9 cellular contexts compared by ENCODE assay signal in the genomic region with DNA sequence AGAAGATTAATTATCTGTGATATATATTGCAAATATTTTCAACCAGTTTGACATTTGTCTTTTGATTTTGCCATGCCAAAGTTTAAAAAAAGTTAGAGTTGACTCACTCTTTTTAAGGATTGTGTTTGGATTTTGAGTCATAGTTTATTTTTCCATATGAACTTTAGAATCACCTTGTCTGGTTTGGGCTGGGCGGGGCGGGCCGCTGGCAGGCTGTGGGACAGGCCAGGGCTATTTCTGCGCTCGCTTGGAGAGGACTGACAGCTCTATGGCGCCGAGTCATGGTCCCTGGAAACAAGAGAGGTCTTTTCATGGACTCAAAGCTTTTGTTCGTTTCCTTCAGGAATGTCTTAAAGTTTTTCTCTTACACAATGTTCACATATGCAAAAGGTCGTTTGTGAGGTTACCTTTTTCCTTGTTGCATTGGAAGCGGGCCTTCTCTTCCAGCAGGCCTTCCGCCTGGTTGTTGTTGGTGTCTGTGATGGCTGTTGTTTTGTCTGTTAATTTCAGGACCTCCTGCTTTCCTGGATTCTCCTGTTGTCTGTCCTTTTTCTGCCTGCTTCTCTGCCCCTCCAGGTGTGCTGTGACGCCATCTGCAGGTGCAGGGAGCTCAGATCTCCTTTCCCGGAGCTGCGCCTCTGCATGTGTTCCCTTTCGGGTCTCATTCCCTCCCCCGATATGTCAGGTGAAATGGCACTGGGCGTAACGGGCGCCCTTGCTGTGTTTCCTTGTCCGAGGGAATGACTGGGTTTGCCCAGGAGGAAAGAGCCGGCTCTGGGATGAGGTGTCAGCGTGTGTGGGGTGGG. TPM values are rescaled to one million over a fixed set of nuclear protein-coding genes. Genes with fewer than 3 reads are reported as not detected.
DNase-seq lines count a peak whose midpoint lies in the region; ATAC-seq and TF ChIP-seq lines count a peak whose summit lies in the region.
"Had no signal": no experiment of that assay in that cellular context is flagged by ENCODE, and none has a peak within 500 bp of the region (broad histone marks: within the 10 kb centered on the region; RNA-seq: fewer than 3 reads in every experiment).

No MANE protein-coding gene starts in this region.

- no peak for TF ChIP-seq EP300 in sigmoid colon (IDR thresholded peaks at IDR 0.05)

- no peak overlapping the region for H2BK15ac ChIP-seq in H9 (ENCODE audit: low read depth, low read length)

- no peaks in the 10 kb centered on the region for H4K20me1 ChIP-seq in H9 (ENCODE audit: control insufficient read depth, insufficient read depth, insufficient read length)

- CTCF ChIA-PET in WTC11 (lab: Charles Lee) = interaction anchor here (0.6 to 2.2 kb wide), 16 partner anchors 9 to 187 kb away, joined by 3 to 17 read pairs (median 4); no protein-coding TSS in a partner anchor

- no peaks in the 10 kb centered on the region for H3K23me2 ChIP-seq in H9 (ENCODE audit: insufficient read length, low read depth, low read length, poor library complexity, severe bottlenecking)

- no peak overlapping the region for H3K23ac ChIP-seq in H9 (ENCODE audit: insufficient read length, low read depth, low read length)

- H3K9me3 Mint-ChIP-seq in H9 = no peaks in the 10 kb centered on the region; a peak in 2 of 5 replicates
- no peaks in the 10 kb centered on the region for H3K9me3 Mint-ChIP-seq in WTC11
- H3K9me3 Mint-ChIP-seq in nephron progenitor cell = peaks cover 14% of the 10 kb centered on the region

- H4K8ac ChIP-seq in H9 (replicated peaks; ENCODE audit: insufficient read length, low read depth, low read length) = no peak overlapping the region

- no peak overlapping the region for H2BK12ac ChIP-seq in H9 (ENCODE audit: insufficient read length, low read depth, low read length)

- H3K9ac ChIP-seq in H9 (ENCODE audit: extremely low read depth, insufficient read length, low read length) = no peak overlapping the region

- H3K4me2 ChIP-seq in H9 (ENCODE audit: insufficient read depth, insufficient read length, low read length) = no peak overlapping the region

- no peak overlapping the region for H3T11ph ChIP-seq in H9 (ENCODE audit: low read length)

- H3K4me1 Mint-ChIP-seq in H9 (peaks cover 13 to 14% of the 10 kb centered on the region in 2 experiments), WTC11 (peaks cover 13% of the 10 kb centered on the region), nephron progenitor cell (peaks cover 48% of the 10 kb centered on the region)

- H3K79me1 ChIP-seq in H9 (ENCODE audit: insufficient read depth, low read depth, low read length, poor library complexity, severe bottlenecking) = no peaks in the 10 kb centered on the region

- peak; percentile 75 for DNase-seq in H9
- DNase-seq in WTC11 (ENCODE audit: low spot score) = peak; percentile 64
- DNase-seq in right atrium auricular region (ENCODE audit: low spot score) = no peak
- DNase-seq in sigmoid colon = peak; percentile 75
- no peak for DNase-seq in GM13976 (ENCODE audit: low spot score)
- DNase-seq in D341Med (ENCODE audit: low spot score) = no peak
- no peak for DNase-seq in nephron progenitor cell
- DNase-seq in NCI-H1930 (lab: John Stamatoyannopoulos, UW) = no peak
- DNase-seq: activated gamma-delta T cell had no signal

- H3K36me3 Mint-ChIP-seq in H9 (ENCODE audit: insufficient read depth in 1 of 3, low read depth in 3 of 3) (no peaks in the 10 kb centered on the region; a peak in 1 of 7 replicates), WTC11 (no peaks in the 10 kb centered on the region), nephron progenitor cell (ENCODE audit: low read depth) (peaks cover 15% of the 10 kb centered on the region)

- H3K4me3 ChIP-seq in right atrium auricular region = no peak overlapping the region
- H3K4me3 ChIP-seq in sigmoid colon = no peak overlapping the region

- no peak overlapping the region for H2AK5ac ChIP-seq in H9 (ENCODE audit: insufficient read length, low read length)

- intact Hi-C loops in sigmoid colon (cut with DNase I) = no loop called here

- H3K79me2 ChIP-seq in H9 (ENCODE audit: insufficient read depth, low read length) = no peaks in the 10 kb centered on the region; the same call in 1 of the 2 replicates

- H3K9me3 ChIP-seq in H9 (ENCODE audit: control insufficient read depth, low read depth, low read length) (no peaks in the 10 kb centered on the region), right atrium auricular region (peaks cover 0 to 4% of the 10 kb centered on the region in 2 donors), sigmoid colon (no peaks in the 10 kb centered on the region)

- in situ Hi-C loops in GM13976 (cut with MboI; ENCODE audit: low sequenced_read_pairs, unreplicated experiment) = no loop called here

- H3K27me3 ChIP-seq in H9 (ENCODE audit: insufficient read depth, low read length) = no peaks in the 10 kb centered on the region
- H3K27me3 ChIP-seq in right atrium auricular region = no peaks in the 10 kb centered on the region
- no peaks in the 10 kb centered on the region for H3K27me3 ChIP-seq in sigmoid colon

- H3K56ac ChIP-seq in H9 (ENCODE audit: insufficient read length, low read depth, low read length) = no peak overlapping the region

- H3K36me3 ChIP-seq in right atrium auricular region (no peaks in the 10 kb centered on the region), sigmoid colon (no peaks in the 10 kb centered on the region)

- no peak overlapping the region for H3K14ac ChIP-seq in H9 (ENCODE audit: insufficient read depth, low read length)

- H2BK20ac ChIP-seq in H9 (ENCODE audit: low read depth, low read length, poor library complexity, severe bottlenecking) = no peak overlapping the region

- H3K27ac ChIP-seq in H9 (ENCODE audit: insufficient read length, low read depth, low read length) = no peak overlapping the region
- peak overlapping the region; percentile 58 to 70 for H3K27ac ChIP-seq in right atrium auricular region
- peak overlapping the region; percentile 60 to 84 (median 76) for H3K27ac ChIP-seq in sigmoid colon

- TF ChIP-seq POLR2A in sigmoid colon (IDR thresholded peaks at IDR 0.05) = no peak

- no peak overlapping the region for H2AFZ ChIP-seq in H9 (ENCODE audit: low read length)

- peak; percentile 89 for ATAC-seq in WTC11

- H2BK120ac ChIP-seq in H9 (ENCODE audit: low read depth, low read length, poor library complexity, severe bottlenecking) = no peak overlapping the region

- no peak overlapping the region for H3K4ac ChIP-seq in H9 (ENCODE audit: low read depth, low read length)

- no peak overlapping the region for H2BK5ac ChIP-seq in H9 (ENCODE audit: insufficient read length, low read length)

- H3K4me3 Mint-ChIP-seq in H9 = no peak overlapping the region
- no peak overlapping the region for H3K4me3 Mint-ChIP-seq in WTC11
- H3K4me3 Mint-ChIP-seq in nephron progenitor cell = no peak overlapping the region

- no CpG with 5 or more reads among the region's 22 CpGs for WGBS in H9 (ENCODE audit: extremely low coverage, insufficient read length, low lambda C conversion rate)
- WGBS in sigmoid colon, 2 donors = 26 to 73% methylated on average over 22 of the region's 22 CpGs

- H4K5ac ChIP-seq in H9 (ENCODE audit: insufficient read length, low read depth, low read length) = no peak overlapping the region

- peaks cover 10% of the 10 kb centered on the region; the same call in 1 of the 2 replicates for H3K27me3 Mint-ChIP-seq in H9 (ENCODE audit: low read depth)
- H3K27me3 Mint-ChIP-seq in WTC11 (ENCODE audit: low read depth) = peaks cover 6% of the 10 kb centered on the region; the same call in 1 of the 2 replicates
- no peaks in the 10 kb centered on the region for H3K27me3 Mint-ChIP-seq in nephron progenitor cell (ENCODE audit: low read depth, poor library complexity)

- H3K27ac Mint-ChIP-seq in H9 = peak overlapping the region in 2 of 3 experiments; percentile 57 to 61; a peak in 4 of 7 replicates
- H3K27ac Mint-ChIP-seq in WTC11 = peak overlapping the region; percentile 71
- H3K27ac Mint-ChIP-seq in nephron progenitor cell = no peak overlapping the region

- H3K18ac ChIP-seq in H9 (ENCODE audit: insufficient read length, low read depth, low read length) = no peak overlapping the region

- peak; percentile 59; the same call in 2 of the 3 replicates for TF ChIP-seq CTCF in H9 (conservative IDR thresholded peaks at IDR 0.05)
- no peak for TF ChIP-seq CTCF in WTC11 (IDR thresholded peaks at IDR 0.05)
- TF ChIP-seq CTCF in right atrium auricular region (IDR thresholded peaks at IDR 0.05) = no peak
- TF ChIP-seq CTCF in sigmoid colon (IDR thresholded peaks at IDR 0.05) = no peak
- no peak for TF ChIP-seq CTCF in GM13976 (IDR thresholded peaks at IDR 0.05; ENCODE audit: borderline replicate concordance, control extremely low read depth, extremely low read depth, insufficient read depth, missing control alignments)
- TF ChIP-seq CTCF in nephron progenitor cell (IDR thresholded peaks at IDR 0.05) = no peak

- H3K4me1 ChIP-seq in H9 (ENCODE audit: insufficient read depth, low read length) (no peaks in the 10 kb centered on the region), right atrium auricular region (peaks cover 0 to 91% of the 10 kb centered on the region in 2 donors), sigmoid colon (peaks cover 0 to 98% (median 91%) of the 10 kb centered on the region in 4 donors)

- H4K91ac ChIP-seq in H9 (ENCODE audit: insufficient read length, low read depth, low read length) = no peak overlapping the region

- POLR2A ChIA-PET in WTC11 (lab: Charles Lee) = interaction anchor here (0.6 kb wide), 1 partner anchor 214 kb away, joined by 7 read pairs; no protein-coding TSS in a partner anchor

TF ChIP-seq in WTC11, 78 proteins besides CTCF, POLR2A, EP300 and RAD21 (continues in another document):
- TF ChIP-seq, protein P1, sequence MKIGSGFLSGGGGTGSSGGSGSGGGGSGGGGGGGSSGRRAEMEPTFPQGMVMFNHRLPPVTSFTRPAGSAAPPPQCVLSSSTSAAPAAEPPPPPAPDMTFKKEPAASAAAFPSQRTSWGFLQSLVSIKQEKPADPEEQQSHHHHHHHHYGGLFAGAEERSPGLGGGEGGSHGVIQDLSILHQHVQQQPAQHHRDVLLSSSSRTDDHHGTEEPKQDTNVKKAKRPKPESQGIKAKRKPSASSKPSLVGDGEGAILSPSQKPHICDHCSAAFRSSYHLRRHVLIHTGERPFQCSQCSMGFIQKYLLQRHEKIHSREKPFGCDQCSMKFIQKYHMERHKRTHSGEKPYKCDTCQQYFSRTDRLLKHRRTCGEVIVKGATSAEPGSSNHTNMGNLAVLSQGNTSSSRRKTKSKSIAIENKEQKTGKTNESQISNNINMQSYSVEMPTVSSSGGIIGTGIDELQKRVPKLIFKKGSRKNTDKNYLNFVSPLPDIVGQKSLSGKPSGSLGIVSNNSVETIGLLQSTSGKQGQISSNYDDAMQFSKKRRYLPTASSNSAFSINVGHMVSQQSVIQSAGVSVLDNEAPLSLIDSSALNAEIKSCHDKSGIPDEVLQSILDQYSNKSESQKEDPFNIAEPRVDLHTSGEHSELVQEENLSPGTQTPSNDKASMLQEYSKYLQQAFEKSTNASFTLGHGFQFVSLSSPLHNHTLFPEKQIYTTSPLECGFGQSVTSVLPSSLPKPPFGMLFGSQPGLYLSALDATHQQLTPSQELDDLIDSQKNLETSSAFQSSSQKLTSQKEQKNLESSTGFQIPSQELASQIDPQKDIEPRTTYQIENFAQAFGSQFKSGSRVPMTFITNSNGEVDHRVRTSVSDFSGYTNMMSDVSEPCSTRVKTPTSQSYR (CRISPR knock-in tag; IDR thresholded peaks at IDR 0.05) = 0 out of 2 replicates have a peak, but pooled peaks have one; percentile 67

RNA-seq across cellular contexts. Expression of a gene that starts 53.8 kb away (rescaled TPM):
- total RNA-seq in H9 (2021) = 17.7 and 19.1 TPM in 2 replicates
- 20.0 to 22.1 TPM (median 21.5 TPM) in 3 replicates for total RNA-seq in WTC11 (2021)
- total RNA-seq in right atrium auricular region = 100 to 1,000 TPM; 116 to 143 TPM
- 100 to 1,000 TPM; 100 to 132 (median 112) TPM for total RNA-seq in sigmoid colon
- 10 to 100 TPM; 17.6 to 21.0 (median 20.3) TPM for polyA plus RNA-seq in sigmoid colon

Comparison
In these comparisons a context has a peak if more than half of its experiments do, and no peak if none do; other contexts are left out.
1. DNase-seq: peak in H9 (single experiment), WTC11 (single experiment) and sigmoid colon (single experiment); none in right atrium auricular region (single experiment), GM13976 (single experiment), D341Med (single experiment), nephron progenitor cell (single experiment) and NCI-H1930 (0 of 2).